ENCODE assay signal across 1 cellular context in the genomic region with DNA sequence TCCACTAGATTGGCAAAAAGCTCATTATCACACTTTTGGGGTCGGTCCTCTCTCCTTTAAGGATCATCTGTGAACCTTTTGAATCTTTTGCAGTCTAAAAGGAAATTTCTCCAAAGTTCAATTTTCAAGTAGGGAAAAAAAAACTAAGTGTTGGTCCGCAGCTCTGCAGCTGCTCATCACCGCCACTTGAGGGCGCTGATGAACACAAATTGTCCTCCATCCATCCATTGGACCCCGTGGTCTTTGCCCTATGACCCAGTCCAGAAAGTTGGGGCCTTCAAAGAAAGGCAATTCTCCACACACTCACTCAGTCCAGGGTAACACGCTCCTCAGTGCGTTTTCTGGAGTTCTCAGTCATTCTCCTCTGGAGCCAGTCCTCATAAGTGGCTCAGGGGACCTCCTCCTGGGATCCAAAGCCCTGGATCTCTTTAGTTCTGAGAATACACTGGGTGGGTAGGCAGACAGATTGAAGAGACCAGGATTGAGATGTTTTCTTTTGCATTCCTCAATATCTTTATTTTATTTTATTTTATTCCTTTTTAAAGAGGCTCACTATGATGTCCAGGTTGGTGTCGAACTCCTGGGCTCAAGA.
TF ChIP-seq lines count a peak whose summit lies in the region.

No MANE protein-coding gene starts in this region.

TF ChIP-seq in HCT116, 20 proteins besides CTCF, POLR2A, EP300 and RAD21 (continued from another document):
- TF ChIP-seq, protein P1, sequence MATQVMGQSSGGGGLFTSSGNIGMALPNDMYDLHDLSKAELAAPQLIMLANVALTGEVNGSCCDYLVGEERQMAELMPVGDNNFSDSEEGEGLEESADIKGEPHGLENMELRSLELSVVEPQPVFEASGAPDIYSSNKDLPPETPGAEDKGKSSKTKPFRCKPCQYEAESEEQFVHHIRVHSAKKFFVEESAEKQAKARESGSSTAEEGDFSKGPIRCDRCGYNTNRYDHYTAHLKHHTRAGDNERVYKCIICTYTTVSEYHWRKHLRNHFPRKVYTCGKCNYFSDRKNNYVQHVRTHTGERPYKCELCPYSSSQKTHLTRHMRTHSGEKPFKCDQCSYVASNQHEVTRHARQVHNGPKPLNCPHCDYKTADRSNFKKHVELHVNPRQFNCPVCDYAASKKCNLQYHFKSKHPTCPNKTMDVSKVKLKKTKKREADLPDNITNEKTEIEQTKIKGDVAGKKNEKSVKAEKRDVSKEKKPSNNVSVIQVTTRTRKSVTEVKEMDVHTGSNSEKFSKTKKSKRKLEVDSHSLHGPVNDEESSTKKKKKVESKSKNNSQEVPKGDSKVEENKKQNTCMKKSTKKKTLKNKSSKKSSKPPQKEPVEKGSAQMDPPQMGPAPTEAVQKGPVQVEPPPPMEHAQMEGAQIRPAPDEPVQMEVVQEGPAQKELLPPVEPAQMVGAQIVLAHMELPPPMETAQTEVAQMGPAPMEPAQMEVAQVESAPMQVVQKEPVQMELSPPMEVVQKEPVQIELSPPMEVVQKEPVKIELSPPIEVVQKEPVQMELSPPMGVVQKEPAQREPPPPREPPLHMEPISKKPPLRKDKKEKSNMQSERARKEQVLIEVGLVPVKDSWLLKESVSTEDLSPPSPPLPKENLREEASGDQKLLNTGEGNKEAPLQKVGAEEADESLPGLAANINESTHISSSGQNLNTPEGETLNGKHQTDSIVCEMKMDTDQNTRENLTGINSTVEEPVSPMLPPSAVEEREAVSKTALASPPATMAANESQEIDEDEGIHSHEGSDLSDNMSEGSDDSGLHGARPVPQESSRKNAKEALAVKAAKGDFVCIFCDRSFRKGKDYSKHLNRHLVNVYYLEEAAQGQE (IDR thresholded peaks at IDR 0.05; ENCODE audit: low read depth): no peak
- TF ChIP-seq SP1 (IDR thresholded peaks at IDR 0.05; ENCODE audit: low read depth): no peak
- TF ChIP-seq POLR2AphosphoS5 (IDR thresholded peaks at IDR 0.05; ENCODE audit: low read depth, low read length): no peak
- TF ChIP-seq, protein P2, sequence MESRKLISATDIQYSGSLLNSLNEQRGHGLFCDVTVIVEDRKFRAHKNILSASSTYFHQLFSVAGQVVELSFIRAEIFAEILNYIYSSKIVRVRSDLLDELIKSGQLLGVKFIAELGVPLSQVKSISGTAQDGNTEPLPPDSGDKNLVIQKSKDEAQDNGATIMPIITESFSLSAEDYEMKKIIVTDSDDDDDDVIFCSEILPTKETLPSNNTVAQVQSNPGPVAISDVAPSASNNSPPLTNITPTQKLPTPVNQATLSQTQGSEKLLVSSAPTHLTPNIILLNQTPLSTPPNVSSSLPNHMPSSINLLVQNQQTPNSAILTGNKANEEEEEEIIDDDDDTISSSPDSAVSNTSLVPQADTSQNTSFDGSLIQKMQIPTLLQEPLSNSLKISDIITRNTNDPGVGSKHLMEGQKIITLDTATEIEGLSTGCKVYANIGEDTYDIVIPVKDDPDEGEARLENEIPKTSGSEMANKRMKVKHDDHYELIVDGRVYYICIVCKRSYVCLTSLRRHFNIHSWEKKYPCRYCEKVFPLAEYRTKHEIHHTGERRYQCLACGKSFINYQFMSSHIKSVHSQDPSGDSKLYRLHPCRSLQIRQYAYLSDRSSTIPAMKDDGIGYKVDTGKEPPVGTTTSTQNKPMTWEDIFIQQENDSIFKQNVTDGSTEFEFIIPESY (IDR thresholded peaks at IDR 0.05; ENCODE audit: extremely low read depth, insufficient replicate concordance, low read length): no peak
- no peak for TF ChIP-seq YY1 (IDR thresholded peaks at IDR 0.05; ENCODE audit: extremely low read depth, insufficient replicate concordance, low read depth, low read length)
- no peak for TF ChIP-seq CBX3 (IDR thresholded peaks at IDR 0.05; ENCODE audit: low read depth)
- TF ChIP-seq CEBPB (IDR thresholded peaks at IDR 0.05; ENCODE audit: low read depth): no peak
- TF ChIP-seq, protein P3, sequence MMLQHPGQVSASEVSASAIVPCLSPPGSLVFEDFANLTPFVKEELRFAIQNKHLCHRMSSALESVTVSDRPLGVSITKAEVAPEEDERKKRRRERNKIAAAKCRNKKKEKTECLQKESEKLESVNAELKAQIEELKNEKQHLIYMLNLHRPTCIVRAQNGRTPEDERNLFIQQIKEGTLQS (IDR thresholded peaks at IDR 0.05): no peak
- TF ChIP-seq SRF (IDR thresholded peaks at IDR 0.05; ENCODE audit: low read depth): no peak
- TF ChIP-seq, protein P4, sequence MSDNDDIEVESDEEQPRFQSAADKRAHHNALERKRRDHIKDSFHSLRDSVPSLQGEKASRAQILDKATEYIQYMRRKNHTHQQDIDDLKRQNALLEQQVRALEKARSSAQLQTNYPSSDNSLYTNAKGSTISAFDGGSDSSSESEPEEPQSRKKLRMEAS (IDR thresholded peaks at IDR 0.05): no peak
- no peak for TF ChIP-seq JUND (IDR thresholded peaks at IDR 0.05)
- TF ChIP-seq EGR1 (IDR thresholded peaks at IDR 0.05; ENCODE audit: low read depth): no peak
- TF ChIP-seq FOSL1 (IDR thresholded peaks at IDR 0.05; ENCODE audit: low read depth): no peak
